Comparison of ENCODE assay signal across 13 cellular contexts in the genomic region with DNA sequence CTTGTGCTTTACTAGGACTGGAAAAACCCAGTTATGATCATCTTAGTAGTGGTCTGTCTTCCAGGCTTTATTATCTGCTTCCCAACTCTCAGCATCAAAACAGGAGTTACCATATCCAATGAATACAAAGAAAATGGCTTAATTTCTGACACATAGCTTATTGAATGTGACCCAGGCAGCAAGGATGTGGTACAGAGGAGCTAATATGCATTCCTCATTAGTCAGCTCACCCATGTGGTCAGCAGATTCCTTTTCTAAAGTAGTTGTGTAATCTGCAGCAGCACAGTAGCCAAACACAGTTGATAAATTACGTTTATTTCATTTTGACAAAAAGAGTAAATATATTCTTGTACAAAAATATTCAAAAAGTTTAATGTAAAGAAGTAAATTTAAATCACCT. TPM values are rescaled to one million over a fixed set of nuclear protein-coding genes. Genes with fewer than 3 reads are reported as not detected.
DNase-seq lines count a peak whose midpoint lies in the region; ATAC-seq and TF ChIP-seq lines count a peak whose summit lies in the region.
"Had no signal": no experiment of that assay in that cellular context is flagged by ENCODE, and none has a peak within 500 bp of the region (broad histone marks: within the 10 kb centered on the region; RNA-seq: fewer than 3 reads in every experiment).

No MANE protein-coding gene starts in this region.

- H3K4me3 ChIP-seq in breast epithelium = no peak overlapping the region
- no peak overlapping the region for H3K4me3 ChIP-seq in left ventricle myocardium inferior
- no peak overlapping the region for H3K4me3 ChIP-seq in aorta (ENCODE audit: low read length in 2 of 2)
- H3K4me3 ChIP-seq in sigmoid colon = no peak overlapping the region
- H3K4me3 ChIP-seq: A549, transverse colon had no signal

- peaks cover 14% of the 10 kb centered on the region for H3K4me1 Mint-ChIP-seq in MCF 10A (ENCODE audit: insufficient read depth, unreplicated experiment)

- POLR2A ChIA-PET in MCF 10A (lab: Yijun Ruan, JAX) = interaction anchor here (0.8 to 1.7 kb wide), 3 partner anchors 13 to 118 kb away, joined by 3 to 7 read pairs (median 4); a partner anchor contains a TSS

- CTCF ChIA-PET in MCF 10A (lab: Yijun Ruan, JAX) = interaction anchor here (0.6 kb wide), 2 partner anchors 60 to 444 kb away, joined by 3 read pairs; no protein-coding TSS in a partner anchor

- H3K4me1 ChIP-seq in breast epithelium (no peaks in the 10 kb centered on the region), left ventricle myocardium inferior (peaks cover 30% of the 10 kb centered on the region), aorta (ENCODE audit: control insufficient read depth in 1 of 2, insufficient read depth in 2 of 2, low read length in 2 of 2) (peaks cover 0 to 4% of the 10 kb centered on the region in 2 donors), sigmoid colon (peaks cover 0 to 33% (median 20%) of the 10 kb centered on the region in 4 donors)

- no TSS peak for BruUV-seq in MCF 10A (replicated peaks; lab: Mats Ljungman, UMichigan)

- DNase-seq in MCF 10A (ENCODE audit: unreplicated experiment) (peak; percentile 76), breast epithelium (ENCODE audit: low spot score in 2 of 2) (no peak), amniotic epithelial cell (ENCODE audit: low read depth) (peak; percentile 98), left ventricle myocardium inferior (no peak), aorta (no peak), sigmoid colon (no peak), NCI-H774 (lab: John Stamatoyannopoulos, UW) (no peak)
- DNase-seq: activated effector memory CD4-positive, alpha-beta T cell treated with anti-CD3 and anti-CD28 coated beads, Interleukin-2, amount 50 U/mL, for 16 hours; transverse colon; WERI-Rb-1 had no signal

- no peak for TF ChIP-seq EP300 in sigmoid colon (IDR thresholded peaks at IDR 0.05)

- no peak overlapping the region for H3K27ac ChIP-seq in breast epithelium
- peak overlapping the region; percentile 37 for H3K27ac ChIP-seq in left ventricle myocardium inferior (replicated peaks)
- H3K27ac ChIP-seq in aorta (ENCODE audit: low read depth in 1 of 2, low read length in 2 of 2) = no peak overlapping the region
- H3K27ac ChIP-seq in sigmoid colon = peak overlapping the region in 2 of 4 donors; percentile 43 to 49
- H3K27ac ChIP-seq: A549, transverse colon, WERI-Rb-1 had no signal

- H3K9me3 Mint-ChIP-seq in MCF 10A (ENCODE audit: unreplicated experiment) = peaks cover 11% of the 10 kb centered on the region

- peak; percentile 67 for ATAC-seq in aorta (ENCODE audit: low FRiP score)
- ATAC-seq in HG03432 (IDR thresholded peaks at IDR 0.05; ENCODE audit: unreplicated experiment) = no peak

- H3K27ac Mint-ChIP-seq in MCF 10A (ENCODE audit: low read depth, unreplicated experiment) = no peak overlapping the region

- H3K4me3 Mint-ChIP-seq in MCF 10A (ENCODE audit: unreplicated experiment) = no peak overlapping the region

- H3K9me3 ChIP-seq in breast epithelium = peaks cover 0 to 7% of the 10 kb centered on the region in 2 donors
- peaks cover 17% of the 10 kb centered on the region for H3K9me3 ChIP-seq in left ventricle myocardium inferior (replicated peaks)
- no peaks in the 10 kb centered on the region for H3K9me3 ChIP-seq in aorta (ENCODE audit: control insufficient read depth, low read length)
- H3K9me3 ChIP-seq in sigmoid colon = no peaks in the 10 kb centered on the region
- H3K9me3 ChIP-seq: transverse colon had no signal

- 15 to 17% methylated on average over 1 of the region's 1 CpG for WGBS in aorta, 2 donors
- 81 to 82% methylated on average over 1 of the region's 1 CpG for WGBS in sigmoid colon, 2 donors

- H3K36me3 Mint-ChIP-seq in MCF 10A (ENCODE audit: insufficient read depth, unreplicated experiment) = no peaks in the 10 kb centered on the region

- H3K36me3 ChIP-seq in breast epithelium = no peaks in the 10 kb centered on the region
- H3K36me3 ChIP-seq in left ventricle myocardium inferior = no peaks in the 10 kb centered on the region
- no peaks in the 10 kb centered on the region for H3K36me3 ChIP-seq in aorta (ENCODE audit: control insufficient read depth in 1 of 2, insufficient read depth in 2 of 2, low read length in 1 of 2)
- H3K36me3 ChIP-seq in sigmoid colon = no peaks in the 10 kb centered on the region
- H3K36me3 ChIP-seq: transverse colon, WERI-Rb-1 had no signal

- no peaks in the 10 kb centered on the region for H3K27me3 Mint-ChIP-seq in MCF 10A (ENCODE audit: insufficient read depth, unreplicated experiment)

- intact Hi-C loops in MCF 10A (cut with micrococcal nuclease) = no loop called here
- intact Hi-C loops in breast epithelium (cut with DNase I; ENCODE audit: low total_unique reads) = no loop called here
- intact Hi-C loops in left ventricle myocardium inferior (cut with micrococcal nuclease) = no loop called here
- intact Hi-C loops in aorta (cut with DNase I) = no loop called here
- intact Hi-C loops in sigmoid colon (cut with DNase I) = no loop called here

- TF ChIP-seq POLR2A in breast epithelium (IDR thresholded peaks at IDR 0.05) (no peak), sigmoid colon (IDR thresholded peaks at IDR 0.05) (no peak)

- no peak for TF ChIP-seq CTCF in MCF 10A (IDR thresholded peaks at IDR 0.05; ENCODE audit: unreplicated experiment)
- no peak for TF ChIP-seq CTCF in breast epithelium (IDR thresholded peaks at IDR 0.05)
- no peak for TF ChIP-seq CTCF in left ventricle myocardium inferior (IDR thresholded peaks at IDR 0.05; ENCODE audit: borderline replicate concordance)
- TF ChIP-seq CTCF in sigmoid colon (IDR thresholded peaks at IDR 0.05) = no peak

- H3K27me3 ChIP-seq in breast epithelium (no peaks in the 10 kb centered on the region), left ventricle myocardium inferior (ENCODE audit: low read depth) (no peaks in the 10 kb centered on the region), aorta (ENCODE audit: control insufficient read depth in 1 of 2, insufficient read depth in 2 of 2, low read length in 1 of 2) (no peaks in the 10 kb centered on the region), sigmoid colon (no peaks in the 10 kb centered on the region)
- H3K27me3 ChIP-seq: transverse colon had no signal

RNA-seq across cellular contexts. Expression of a gene that starts 43.6 kb away (rescaled TPM):
- total RNA-seq in MCF 10A (2022) (not detected in 2 replicates), breast epithelium (not detected), left ventricle myocardium inferior (0.08 TPM), aorta (under 1 TPM in 1 of 2 donors, not detected in 1; 0.12 TPM), sigmoid colon (under 1 TPM in 1 of 4 donors, not detected in 3; 0.16 TPM)
- polyA plus RNA-seq in aorta (under 1 TPM in 1 of 2 donors, not detected in 1; 0.08 TPM), sigmoid colon (not detected)
- total RNA-seq: endothelial cell of umbilical vein, transverse colon had no signal
- polyA plus RNA-seq: A549 had no signal

Comparison
In these comparisons a context has a peak if more than half of its experiments do, and no peak if none do; other contexts are left out.
1. DNase-seq: peak in MCF 10A (single experiment) and amniotic epithelial cell (single experiment); none in breast epithelium (0 of 2), left ventricle myocardium inferior (single experiment), aorta (0 of 2), sigmoid colon (single experiment) and NCI-H774 (single experiment).